In genomic region chr15:45088801-45089711, GRCh38 we compare ENCODE assay signal across 18 cellular contexts. TPM values are rescaled to one million over a fixed set of nuclear protein-coding genes. Genes with fewer than 3 reads are reported as not detected.
DNase-seq lines count a peak whose midpoint lies in the region; FAIRE-seq and TF ChIP-seq lines count a peak whose summit lies in the region.
"Had no signal": no experiment of that assay in that cellular context is flagged by ENCODE, and none has a peak within 500 bp of the region (broad histone marks: within the 10 kb centered on the region; RNA-seq: fewer than 3 reads in every experiment).

No MANE protein-coding gene starts in this region.

- intact Hi-C loops in adrenal gland (cut with DNase I): no loop called here

- H3K27ac ChIP-seq in adrenal gland: peak overlapping the region; percentile 5 to 81 (median 71)
- peak overlapping the region; percentile 39 for H3K27ac ChIP-seq in mesodermal cell (ENCODE audit: low read depth, low read length, severe bottlenecking)
- H3K27ac ChIP-seq: psoas muscle, spleen, tibial artery had no signal

- no peaks in the 10 kb centered on the region for H3K9me3 ChIP-seq in adrenal gland (replicated peaks in 1 of 3)
- H3K9me3 ChIP-seq in mesodermal cell (ENCODE audit: control insufficient read depth, low read length): no peaks in the 10 kb centered on the region
- H3K9me3 ChIP-seq: HAP-1, psoas muscle, spleen, tibial artery had no signal

- H3K27me3 ChIP-seq in adrenal gland: no peaks in the 10 kb centered on the region

- FAIRE-seq in frontal cortex (lab: Jason Lieb, UNC): no peak
- FAIRE-seq: GM18507 had no signal

- no peak overlapping the region for H3K4me3 ChIP-seq in adrenal gland
- H3K4me3 ChIP-seq in mesodermal cell (ENCODE audit: extremely low read depth, insufficient read depth, low read length, poor library complexity, severe bottlenecking): no peak overlapping the region
- H3K4me3 ChIP-seq: HAP-1, psoas muscle, spleen, tibial artery had no signal

- H3K36me3 ChIP-seq in adrenal gland (replicated peaks in 1 of 2): no peaks in the 10 kb centered on the region
- no peaks in the 10 kb centered on the region for H3K36me3 ChIP-seq in mesodermal cell (ENCODE audit: control insufficient read depth, insufficient read depth, low read length)
- H3K36me3 ChIP-seq: HAP-1, spleen, tibial artery had no signal

- H3K4me1 ChIP-seq in adrenal gland (replicated peaks in 1 of 2) (peaks cover 16 to 24% of the 10 kb centered on the region in 2 donors), mesodermal cell (ENCODE audit: control insufficient read depth, insufficient read depth, low read length, poor library complexity, severe bottlenecking) (peaks cover 16% of the 10 kb centered on the region)
- H3K4me1 ChIP-seq: HAP-1, psoas muscle, spleen, tibial artery had no signal

- TF ChIP-seq POLR2A in adrenal gland (IDR thresholded peaks at IDR 0.05): no peak

- peak; percentile 50 for DNase-seq in HCEC 1CT
- DNase-seq in adrenal gland: peak in 6 of 7 donors; percentile 56 to 71 (median 67)
- DNase-seq in frontal cortex (ENCODE audit: low spot score in 2 of 2): no peak
- DNase-seq in NCI-H2107 treated with DMSO at 0.1 percent for 48 hours (lab: John Stamatoyannopoulos, UW; ENCODE audit: unreplicated experiment): no peak
- DNase-seq: activated CD4-positive, alpha-beta T cell treated with anti-CD3 and anti-CD28 coated beads, Interleukin-2, amount 10 ng/mL, durations not matched to agents 24 days and 14 days; activated naive CD4-positive, alpha-beta T cell treated with anti-CD3 and anti-CD28 coated beads for 36 hours; activated T-cell treated with anti-CD3 and anti-CD28 coated beads for 4 hours; DMS 273 treated with DMSO at 0.1 percent for 48 hours; NCI-H2029; NCI-H524 treated with DMSO at 0.1 percent for 48 hours; psoas muscle; spleen had no signal

- WGBS in adrenal gland, 4 donors: 65 to 88% (median 70%) methylated on average over 10 of the region's 10 CpGs
- WGBS in mesodermal cell (ENCODE audit: insufficient coverage in 2 of 2), 2 experiments: 100% methylated on average over 3 to 4 of the region's 10 CpGs

- no peak for TF ChIP-seq CTCF in adrenal gland (IDR thresholded peaks at IDR 0.05)

RNA-seq across cellular contexts. Expression of gene DUOX2, which starts 24.9 kb away (rescaled TPM):
- total RNA-seq in adrenal gland (10 to 100 TPM in 1 of 8 donors, 1 to 10 TPM in 4, under 1 TPM in 3; 0.28 to 18.5 (median 1.8) TPM), frontal cortex (not detected)
- polyA plus RNA-seq in adrenal gland: 1 to 10 TPM; 1.1 to 1.7 (median 1.3) TPM
- polyA plus RNA-seq in mesodermal cell (2013, experiment 1 of 2): 0.52 TPM
- polyA plus RNA-seq in mesodermal cell (2013, experiment 2 of 2): 0.46 TPM
- total RNA-seq: activated CD4-positive, alpha-beta T cell treated with anti-CD3 and anti-CD28 coated beads, Interleukin-2, amount 10 ng/mL, durations not matched to agents 24 days and 14 days; activated naive CD4-positive, alpha-beta T cell treated with anti-CD3 and anti-CD28 coated beads for 36 hours; glomerular endothelial cell; spleen had no signal
- polyA plus RNA-seq: BJ had no signal

RNA-seq across cellular contexts. Expression of gene DUOXA2, which starts 25.1 kb away (rescaled TPM):
- total RNA-seq in adrenal gland (1 to 10 TPM in 3 of 8 donors, under 1 TPM in 1, not detected in 4; 0.87 to 4.1 (median 1.4) TPM), frontal cortex (not detected)
- polyA plus RNA-seq in adrenal gland: under 1 TPM; 0.11 to 0.84 (median 0.48) TPM
- 0.18 TPM for polyA plus RNA-seq in mesodermal cell (2013, experiment 1 of 2)
- not detected for polyA plus RNA-seq in mesodermal cell (2013, experiment 2 of 2)
- total RNA-seq: activated CD4-positive, alpha-beta T cell treated with anti-CD3 and anti-CD28 coated beads, Interleukin-2, amount 10 ng/mL, durations not matched to agents 24 days and 14 days; activated naive CD4-positive, alpha-beta T cell treated with anti-CD3 and anti-CD28 coated beads for 36 hours; glomerular endothelial cell; psoas muscle; spleen had no signal
- polyA plus RNA-seq: BJ had no signal

RNA-seq across cellular contexts. Expression of gene DUOXA1, which starts 40.6 kb away (rescaled TPM):
- 10 to 100 TPM in 2 of 8 donors, 1 to 10 TPM in 6; 1.9 to 21.3 (median 6.1) TPM for total RNA-seq in adrenal gland
- 1 to 10 TPM in 2 of 3 donors, under 1 TPM in 1; 0.81 to 5.1 (median 2.9) TPM for polyA plus RNA-seq in adrenal gland
- 0.85 TPM for polyA plus RNA-seq in mesodermal cell (2013, experiment 1 of 2)
- 0.46 TPM for polyA plus RNA-seq in mesodermal cell (2013, experiment 2 of 2)
- total RNA-seq in frontal cortex: not detected
- total RNA-seq: activated CD4-positive, alpha-beta T cell treated with anti-CD3 and anti-CD28 coated beads, Interleukin-2, amount 10 ng/mL, durations not matched to agents 24 days and 14 days; activated naive CD4-positive, alpha-beta T cell treated with anti-CD3 and anti-CD28 coated beads for 36 hours; glomerular endothelial cell had no signal
- polyA plus RNA-seq: BJ had no signal

RNA-seq across cellular contexts. Expression of gene DUOX1, which starts 40.7 kb away (rescaled TPM):
- total RNA-seq in adrenal gland (10 to 100 TPM in 7 of 8 donors, 1 to 10 TPM in 1; 8.2 to 98.8 (median 24.2) TPM), frontal cortex (not detected)
- 10 to 100 TPM in 2 of 3 donors, 1 to 10 TPM in 1; 2.5 to 23.7 (median 14.2) TPM for polyA plus RNA-seq in adrenal gland
- polyA plus RNA-seq in mesodermal cell (2013, experiment 1 of 2): 0.55 TPM
- 0.81 TPM for polyA plus RNA-seq in mesodermal cell (2013, experiment 2 of 2)
- total RNA-seq: glomerular endothelial cell had no signal

Comparison
In these comparisons a context has a peak if more than half of its experiments do, and no peak if none do; other contexts are left out.
1. DNase-seq: peak in HCEC 1CT (single experiment) and adrenal gland (6 of 7); none in frontal cortex (0 of 2) and NCI-H2107 treated with DMSO at 0.1 percent for 48 hours (single experiment).